In genomic region chr17:80012751-80013741, GRCh38 we compare ENCODE assay signal across 25 cellular contexts.
"Had no signal": no experiment of that assay in that cellular context is flagged by ENCODE, and none has a peak within 500 bp of the region (broad histone marks: within the 10 kb centered on the region; RNA-seq: fewer than 3 reads in every experiment).

No MANE protein-coding gene starts in this region.

- H3K4me3 Mint-ChIP-seq: activated B cell treated with CpG ODN at 0.5 μM for 24 hours; activated CD4-positive, alpha-beta T cell treated with anti-CD3 and anti-CD28 coated beads for 36 hours; activated naive CD4-positive, alpha-beta T cell treated with anti-CD3 and anti-CD28 coated beads, Interleukin-2, amount 10 ng/mL, durations not matched to agents 7 days and 5 days; activated T-cell treated with anti-CD3 and anti-CD28 coated beads, Interleukin-2, amount 50 U/mL, for 24 hours; activated T-helper 17 cell treated with anti-CD3 and anti-CD28 coated beads, Interleukin-2, amount 50 U/mL, for 72 hours; endodermal cell; memory B cell; stimulated activated naive CD8-positive, alpha-beta T cell treated with anti-CD3 and anti-CD28 coated beads, Interleukin-15, Interleukin-2, amounts not matched to agents 100 ng/mL and 50 ng/mL, for 24 hours; T-helper 1 cell treated with Interleukin-12 subunit alpha and Interleukin-12 subunit beta and Interleukin-4 antibody, amounts not matched to agents 30 μg/mL and 1 μg/mL, for 36 hours had no signal

- H3K27me3 Mint-ChIP-seq: activated B cell treated with CpG ODN at 0.5 μM for 24 hours; activated CD4-positive, alpha-beta T cell treated with anti-CD3 and anti-CD28 coated beads for 36 hours; activated T-cell treated with anti-CD3 and anti-CD28 coated beads, Interleukin-2, amount 50 U/mL, for 24 hours; activated T-helper 17 cell treated with anti-CD3 and anti-CD28 coated beads, Interleukin-2, amount 50 U/mL, for 72 hours; progenitor cell of endocrine pancreas; stimulated activated naive CD8-positive, alpha-beta T cell treated with anti-CD3 and anti-CD28 coated beads, Interleukin-15, Interleukin-2, amounts not matched to agents 100 ng/mL and 50 ng/mL, for 24 hours had no signal

- H3K4me1 Mint-ChIP-seq: activated B cell treated with CpG ODN at 0.5 μM for 24 hours; activated naive CD4-positive, alpha-beta T cell treated with anti-CD3 and anti-CD28 coated beads, Interleukin-2, amount 10 ng/mL, durations not matched to agents 7 days and 5 days; activated T-helper 17 cell treated with anti-CD3 and anti-CD28 coated beads, Interleukin-2, amount 50 U/mL, for 72 hours; memory B cell had no signal

- H3K4me3 ChIP-seq: heart right ventricle, right atrium auricular region, thyroid gland had no signal

- H3K27ac ChIP-seq: epithelial cell of prostate, heart right ventricle, right atrium auricular region, thyroid gland had no signal

- H3K36me3 Mint-ChIP-seq: activated naive CD4-positive, alpha-beta T cell treated with anti-CD3 and anti-CD28 coated beads, Interleukin-2, amount 10 ng/mL, durations not matched to agents 7 days and 5 days; memory B cell had no signal

- ATAC-seq: activated CD4-positive, alpha-beta T cell treated with anti-CD3 and anti-CD28 coated beads for 36 hours; activated T-helper 17 cell treated with anti-CD3 and anti-CD28 coated beads, Interleukin-2, amount 50 U/mL, for 72 hours; heart right ventricle; left colon had no signal

- DNase-seq: activated B cell treated with CpG ODN at 0.5 μM for 24 hours; activated CD4-positive, alpha-beta T cell treated with anti-CD3 and anti-CD28 coated beads for 36 hours; activated CD4-positive, alpha-beta T cell treated with anti-CD3 and anti-CD28 coated beads, Interleukin-2, amount 50 U/mL, for 4 hours; activated CD8-positive, alpha-beta memory T cell treated with anti-CD3 and anti-CD28 coated beads for 24 hours; activated CD8-positive, alpha-beta memory T cell treated with anti-CD3 and anti-CD28 coated beads, Interleukin-2, amount 50 U/mL, for 4 hours; activated naive CD4-positive, alpha-beta T cell treated with anti-CD3 and anti-CD28 coated beads, Interleukin-2, amount 10 ng/mL, durations not matched to agents 7 days and 5 days; activated T-cell treated with anti-CD3 and anti-CD28 coated beads, Interleukin-2, amount 50 U/mL, for 24 hours; amygdala; cerebellar nuclear complex; cortex of kidney; endodermal cell; heart right ventricle; islet precursor cell; left colon; stimulated activated CD4-positive, alpha-beta T cell treated with anti-CD3 and anti-CD28 coated beads, Interleukin-1b, Interleukin-23, amount 100 ng/mL, for 48 hours; substantia nigra; T1000; thyroid gland had no signal

- H3K9me3 Mint-ChIP-seq: activated T-cell treated with anti-CD3 and anti-CD28 coated beads, Interleukin-2, amount 50 U/mL, for 24 hours; activated T-helper 17 cell treated with anti-CD3 and anti-CD28 coated beads, Interleukin-2, amount 50 U/mL, for 72 hours; endodermal cell; stimulated activated naive CD8-positive, alpha-beta T cell treated with anti-CD3 and anti-CD28 coated beads, Interleukin-15, Interleukin-2, amounts not matched to agents 100 ng/mL and 50 ng/mL, for 24 hours; T-helper 1 cell treated with Interleukin-12 subunit alpha and Interleukin-12 subunit beta and Interleukin-4 antibody, amounts not matched to agents 30 μg/mL and 1 μg/mL, for 36 hours had no signal

- H3K27me3 ChIP-seq: heart right ventricle, right atrium auricular region, thyroid gland had no signal

- H3K9me3 ChIP-seq: right atrium auricular region, thyroid gland had no signal

- H3K27ac Mint-ChIP-seq: activated B cell treated with CpG ODN at 0.5 μM for 24 hours; activated CD4-positive, alpha-beta T cell treated with anti-CD3 and anti-CD28 coated beads for 36 hours; activated naive CD4-positive, alpha-beta T cell treated with anti-CD3 and anti-CD28 coated beads, Interleukin-2, amount 10 ng/mL, durations not matched to agents 7 days and 5 days; activated T-cell treated with anti-CD3 and anti-CD28 coated beads, Interleukin-2, amount 50 U/mL, for 24 hours; activated T-helper 17 cell treated with anti-CD3 and anti-CD28 coated beads, Interleukin-2, amount 50 U/mL, for 72 hours; endodermal cell; memory B cell; progenitor cell of endocrine pancreas; stimulated activated naive CD8-positive, alpha-beta T cell treated with anti-CD3 and anti-CD28 coated beads, Interleukin-15, Interleukin-2, amounts not matched to agents 100 ng/mL and 50 ng/mL, for 24 hours; T-helper 1 cell treated with Interleukin-12 subunit alpha and Interleukin-12 subunit beta and Interleukin-4 antibody, amounts not matched to agents 30 μg/mL and 1 μg/mL, for 36 hours had no signal
